In genomic region chr6:26204332-26205160, GRCh38 we compare ENCODE assay signal across 8 cellular contexts.
DNase-seq lines count a peak whose midpoint lies in the region; ATAC-seq, FAIRE-seq and TF ChIP-seq lines count a peak whose summit lies in the region.

No MANE protein-coding gene starts in this region.

- TF ChIP-seq CTCF in AG04449 (IDR thresholded peaks at IDR 0.05; ENCODE audit: insufficient read depth, low read length, missing control alignments) (peak; percentile 44), kidney (IDR thresholded peaks at IDR 0.05; ENCODE audit: borderline replicate concordance, extremely low read depth, insufficient read depth) (peak; percentile 14)

- intact Hi-C loops in kidney (cut with DNase I): no loop called here

- H3K4me3 ChIP-seq in AG04449 (ENCODE audit: low read depth, low read length) (peak overlapping the region; percentile 82), kidney (ENCODE audit: low read length in 2 of 2) (peak overlapping the region; percentile 78 to 91)

- CTCF ChIA-PET in AG04449 (lab: Yijun Ruan, JAX): interaction anchor here (0.6 to 1.5 kb wide), 6 partner anchors 8 to 1688 kb away, joined by 3 to 4 read pairs (median 4); a partner anchor contains a TSS

- POLR2A ChIA-PET in AG04449 (lab: Yijun Ruan, JAX): interaction anchor here (0.8 to 5.0 kb wide), 11 partner anchors 8 to 943 kb away, joined by 3 to 63 read pairs (median 5); a partner anchor contains a TSS

- no peaks in the 10 kb centered on the region for H3K36me3 ChIP-seq in kidney (ENCODE audit: control insufficient read depth in 1 of 2, insufficient read depth in 2 of 2, low read length in 2 of 2)

- H3K27ac ChIP-seq in kidney (ENCODE audit: low read depth in 2 of 2, low read length in 2 of 2): peak overlapping the region; percentile 90 to 94

- FAIRE-seq in kidney (lab: Jason Lieb, UNC): no peak

- DNase-seq in AG04449 (ENCODE audit: low read depth, low spot score) (no peak), NCI-H2227 treated with DMSO at 0.1 percent for 48 hours (lab: John Stamatoyannopoulos, UW) (peak; percentile 97), cerebellar nuclear complex (lab: John Stamatoyannopoulos, UW) (peak; percentile 71 to 93), kidney (peak; percentile 96)
- peak; percentile 50 to 74 (median 60) for DNase-seq in activated CD4-positive, CD25-positive, alpha-beta regulatory T cell (lab: John Stamatoyannopoulos, UW)
- DNase-seq in stimulated activated CD4-positive, alpha-beta T cell treated with anti-CD3 and anti-CD28 coated beads, Interleukin-15, amount 100 ng/mL, for 1 hour (ENCODE audit: low read depth in 1 of 2, low spot score in 1 of 2): peak; percentile 45 to 63

- H3K9me3 ChIP-seq in kidney (ENCODE audit: control insufficient read depth in 1 of 2, low read length in 2 of 2): no peaks in the 10 kb centered on the region

- H3K4me1 ChIP-seq in kidney (ENCODE audit: control insufficient read depth in 1 of 2, insufficient read depth in 1 of 2, low read depth in 1 of 2, low read length in 2 of 2): peaks cover 0 to 6% of the 10 kb centered on the region in 2 donors

- peak overlapping the region; percentile 83 to 84 for H3K9ac ChIP-seq in kidney (ENCODE audit: low read length in 2 of 2)

- peak; percentile 37 for ATAC-seq in GM18870 (IDR thresholded peaks at IDR 0.05; ENCODE audit: unreplicated experiment)
- ATAC-seq in HG03135 (IDR thresholded peaks at IDR 0.05; ENCODE audit: unreplicated experiment): peak; percentile 46
